22 cellular contexts compared by ENCODE assay signal in genomic region chr15:76986743-76987142, GRCh38. TPM values are rescaled to one million over a fixed set of nuclear protein-coding genes. Genes with fewer than 3 reads are reported as not detected.
A peak's percentile ranks its signal among the peaks of the same experiment; 100 is the strongest.
DNase-seq lines count a peak whose midpoint lies in the region; ATAC-seq and TF ChIP-seq lines count a peak whose summit lies in the region.
"Had no signal": no experiment of that assay in that cellular context is flagged by ENCODE, and none has a peak within 500 bp of the region (broad histone marks: within the 10 kb centered on the region; RNA-seq: fewer than 3 reads in every experiment).

No MANE protein-coding gene starts in this region.

- H3K36me3 ChIP-seq in upper lobe of right lung, result no peaks in the 10 kb centered on the region
- H3K36me3 ChIP-seq: stomach, transverse colon had no signal

- no peaks in the 10 kb centered on the region for H3K27me3 ChIP-seq in upper lobe of right lung
- H3K27me3 ChIP-seq: body of pancreas, stomach, transverse colon had no signal

- H3K27me3 Mint-ChIP-seq in T-cell, result no peaks in the 10 kb centered on the region
- H3K27me3 Mint-ChIP-seq in activated naive CD8-positive, alpha-beta T cell treated with anti-CD3 and anti-CD28 coated beads for 36 hours, result no peaks in the 10 kb centered on the region

- POLR2A ChIA-PET in T-cell (lab: Charles Lee), result no interaction called here

- TF ChIP-seq CTCF in upper lobe of right lung (IDR thresholded peaks at IDR 0.05), result no peak

- CTCF ChIA-PET in T-cell (lab: Charles Lee), result interaction anchor here in 1 of 2 donors (1.3 kb wide), 1 partner anchor 13 kb away, joined by 3 read pairs; no protein-coding TSS in a partner anchor

- H3K27ac ChIP-seq in upper lobe of right lung, result no peak overlapping the region
- H3K27ac ChIP-seq: body of pancreas, RWPE1, stomach, transverse colon had no signal

- H3K4me3 Mint-ChIP-seq in T-cell, result no peak overlapping the region
- no peak overlapping the region for H3K4me3 Mint-ChIP-seq in activated naive CD8-positive, alpha-beta T cell treated with anti-CD3 and anti-CD28 coated beads for 36 hours

- DNase-seq in stimulated activated CD4-positive, alpha-beta T cell treated with anti-CD3 and anti-CD28 coated beads, Interleukin-15, amount 100 ng/mL, for 24 hours, result peak; percentile 32
- no peak for DNase-seq in stimulated activated CD4-positive, alpha-beta T cell treated with anti-CD3 and anti-CD28 coated beads, Interleukin-4, amount 100 ng/mL, for 24 hours
- DNase-seq in T-cell, result no peak
- DNase-seq in activated naive CD8-positive, alpha-beta T cell treated with anti-CD3 and anti-CD28 coated beads for 36 hours, result no peak
- peak; percentile 20 for DNase-seq in upper lobe of right lung
- no peak for DNase-seq in HuH-7.5 (ENCODE audit: low spot score)
- DNase-seq in Kasumi-1 (lab: John Stamatoyannopoulos, UW), result no peak
- DNase-seq: activated T-cell treated with anti-CD3 and anti-CD28 coated beads, Interleukin-2, amount 50 U/mL, for 1 hour; DMS79; HCEC 1CT; NCI-H146; NCI-H69; small intestine; stomach; transverse colon had no signal

- H3K4me1 Mint-ChIP-seq in T-cell, result peaks cover 23 to 38% (median 27%) of the 10 kb centered on the region in 3 donors
- peaks cover 39% of the 10 kb centered on the region for H3K4me1 Mint-ChIP-seq in activated naive CD8-positive, alpha-beta T cell treated with anti-CD3 and anti-CD28 coated beads for 36 hours

- H3K4me1 ChIP-seq in upper lobe of right lung, result peaks cover 7% of the 10 kb centered on the region

- intact Hi-C loops in upper lobe of right lung (cut with DNase I), result no loop called here

- ATAC-seq in T-cell (replicated peaks in 1 of 4) (peak in 3 of 4 experiments; percentile 43 to 60 (median 54)), upper lobe of right lung (no peak), GM21737 (IDR thresholded peaks at IDR 0.05; ENCODE audit: unreplicated experiment) (no peak)
- ATAC-seq: activated CD4-positive, CD25-positive, alpha-beta regulatory T cell treated with anti-CD3 and anti-CD28 coated beads, Interleukin-2, amount 50 U/mL, for 24 hours; body of pancreas; SK-N-SH treated with all-trans-retinoic acid at 6 μM for 48 hours had no signal

- H3K36me3 Mint-ChIP-seq in T-cell, result no peaks in the 10 kb centered on the region
- no peaks in the 10 kb centered on the region for H3K36me3 Mint-ChIP-seq in activated naive CD8-positive, alpha-beta T cell treated with anti-CD3 and anti-CD28 coated beads for 36 hours

- H3K9me3 Mint-ChIP-seq in T-cell, result no peaks in the 10 kb centered on the region
- H3K9me3 Mint-ChIP-seq in activated naive CD8-positive, alpha-beta T cell treated with anti-CD3 and anti-CD28 coated beads for 36 hours, result no peaks in the 10 kb centered on the region

- no peak overlapping the region for H3K4me3 ChIP-seq in upper lobe of right lung
- H3K4me3 ChIP-seq: body of pancreas, lung, stomach, transverse colon had no signal

- H3K9me3 ChIP-seq in upper lobe of right lung, result no peaks in the 10 kb centered on the region
- H3K9me3 ChIP-seq: body of pancreas, stomach, transverse colon had no signal

- H3K27ac Mint-ChIP-seq in T-cell, result peak overlapping the region; percentile 43 to 61
- peak overlapping the region; percentile 99 for H3K27ac Mint-ChIP-seq in activated naive CD8-positive, alpha-beta T cell treated with anti-CD3 and anti-CD28 coated beads for 36 hours

RNA-seq across cellular contexts. Expression of gene PSTPIP1, which starts 8.2 kb away (rescaled TPM):
- total RNA-seq in T-cell, result 100 to 1,000 TPM; 110 to 231 (median 180) TPM
- total RNA-seq in activated naive CD8-positive, alpha-beta T cell treated with anti-CD3 and anti-CD28 coated beads for 36 hours, result 10 to 100 TPM; 93.4 to 94.5 TPM
- 16.0 TPM for total RNA-seq in upper lobe of right lung
- total RNA-seq: kidney epithelial cell had no signal

RNA-seq across cellular contexts. Expression of gene RCN2, which starts 55.2 kb away (rescaled TPM):
- total RNA-seq in T-cell, result 10 to 100 TPM; 20.5 to 26.7 (median 23.7) TPM
- total RNA-seq in activated naive CD8-positive, alpha-beta T cell treated with anti-CD3 and anti-CD28 coated beads for 36 hours, result 10 to 100 TPM; 27.9 to 30.3 TPM
- 39.4 TPM for total RNA-seq in upper lobe of right lung

Comparison
In these comparisons a context has a peak if more than half of its experiments do, and no peak if none do; other contexts are left out.
1. DNase-seq: peak in stimulated activated CD4-positive, alpha-beta T cell treated with anti-CD3 and anti-CD28 coated beads, Interleukin-15, amount 100 ng/mL, for 24 hours (single experiment) and upper lobe of right lung (single experiment); none in stimulated activated CD4-positive, alpha-beta T cell treated with anti-CD3 and anti-CD28 coated beads, Interleukin-4, amount 100 ng/mL, for 24 hours (single experiment), T-cell (0 of 34), activated naive CD8-positive, alpha-beta T cell treated with anti-CD3 and anti-CD28 coated beads for 36 hours (single experiment), HuH-7.5 (single experiment) and Kasumi-1 (0 of 2).
2. ATAC-seq: peak in T-cell (3 of 4); none in upper lobe of right lung (single experiment) and GM21737 (single experiment).